9 cellular contexts compared by ENCODE assay signal in the genomic region with DNA sequence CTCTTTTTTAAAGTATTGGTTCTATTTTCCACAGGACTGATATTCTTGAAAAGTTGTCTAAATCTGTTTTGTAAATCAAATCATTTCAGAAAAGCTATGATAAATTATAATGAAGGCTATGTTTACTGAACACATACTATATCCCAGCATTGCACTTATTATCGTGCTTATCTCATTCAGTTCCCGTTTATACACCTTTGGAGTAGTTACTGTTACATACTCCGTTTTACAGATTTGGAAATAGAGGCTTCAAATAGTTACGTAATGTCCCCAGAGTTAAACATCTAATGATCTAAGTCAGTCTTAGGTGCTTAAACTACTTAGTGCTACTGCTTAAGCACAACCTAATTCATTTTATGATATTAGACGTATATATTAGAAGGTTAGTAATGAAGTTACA. TPM values are rescaled to one million over a fixed set of nuclear protein-coding genes. Genes with fewer than 3 reads are reported as not detected.
A peak's percentile ranks its signal among the peaks of the same experiment; 100 is the strongest.
DNase-seq lines count a peak whose midpoint lies in the region; ATAC-seq and TF ChIP-seq lines count a peak whose summit lies in the region.
"Had no signal": no experiment of that assay in that cellular context is flagged by ENCODE, and none has a peak within 500 bp of the region (broad histone marks: within the 10 kb centered on the region; RNA-seq: fewer than 3 reads in every experiment).

No MANE protein-coding gene starts in this region.

- H3K36me3 Mint-ChIP-seq in activated T-helper 2 cell treated with anti-CD3 and anti-CD28 coated beads, Interferon-gamma antibody, Interleukin-2, Interleukin-4, amounts not matched to agents 10 μg/mL and 5 μg/mL and 100 μg/mL, durations not matched to agents 14 hours and 24 hours and 36 hours (ENCODE audit: low read depth), result peaks cover 17% of the 10 kb centered on the region

- TF ChIP-seq CTCF in DND-41 (IDR thresholded peaks at IDR 0.05; ENCODE audit: borderline replicate concordance, extremely low read depth, low read length, poor library complexity, severe bottlenecking) (no peak), Peyer's patch (IDR thresholded peaks at IDR 0.05) (no peak), fibroblast of villous mesenchyme (IDR thresholded peaks at IDR 0.05; ENCODE audit: insufficient read depth, low read depth, low read length) (no peak), sigmoid colon (IDR thresholded peaks at IDR 0.05) (no peak)

- H3K27ac Mint-ChIP-seq in activated T-helper 2 cell treated with anti-CD3 and anti-CD28 coated beads, Interferon-gamma antibody, Interleukin-2, Interleukin-4, amounts not matched to agents 10 μg/mL and 5 μg/mL and 100 μg/mL, durations not matched to agents 14 hours and 24 hours and 36 hours, result no peak overlapping the region

- H3K27ac ChIP-seq in DND-41 (ENCODE audit: low read length) (peak overlapping the region; percentile 98), Peyer's patch (peak overlapping the region; percentile 87 to 93 (median 90)), sigmoid colon (peak overlapping the region; percentile 86 to 92 (median 89))

- H3K4me3 ChIP-seq in DND-41 (ENCODE audit: low read depth in 1 of 2, low read length in 2 of 2) (peak overlapping the region; percentile 76 to 78), Peyer's patch (peak overlapping the region; percentile 73 to 90 (median 76)), fibroblast of villous mesenchyme (ENCODE audit: low read depth, low read length) (peak overlapping the region; percentile 95), sigmoid colon (peak overlapping the region; percentile 55 to 72 (median 64))

- ATAC-seq in DND-41 (ENCODE audit: insufficient read depth, low read depth), result no peak

- peaks cover 61% of the 10 kb centered on the region for H3K79me2 ChIP-seq in DND-41 (ENCODE audit: insufficient read depth, low read length)

- peak overlapping the region; percentile 88 for H3K9ac ChIP-seq in DND-41 (ENCODE audit: low read depth, low read length)

- intact Hi-C loops in sigmoid colon (cut with DNase I), result loop anchor here (1.0 kb wide), 1 partner anchor 278 kb away; no protein-coding TSS in a partner anchor
- intact Hi-C loops in activated T-helper 2 cell treated with anti-CD3 and anti-CD28 coated beads, Interferon-gamma antibody, Interleukin-2, Interleukin-4, amounts not matched to agents 10 μg/mL and 5 μg/mL and 100 μg/mL, durations not matched to agents 14 hours and 24 hours and 36 hours (cut with micrococcal nuclease), result loop anchor here (1.0 to 10.0 kb wide), 4 partner anchors 142 to 914 kb away; a partner anchor contains a TSS

- H3K9me3 ChIP-seq in DND-41 (ENCODE audit: insufficient read depth, low read length, severe bottlenecking) (no peaks in the 10 kb centered on the region), Peyer's patch (no peaks in the 10 kb centered on the region), sigmoid colon (no peaks in the 10 kb centered on the region)
- H3K9me3 ChIP-seq: neutrophil had no signal

- no peak for DNase-seq in DND-41
- DNase-seq in Peyer's patch, result no peak
- DNase-seq in fibroblast of villous mesenchyme (ENCODE audit: low read depth), result no peak
- no peak for DNase-seq in sigmoid colon
- no peak for DNase-seq in activated T-helper 2 cell treated with anti-CD3 and anti-CD28 coated beads, Interferon-gamma antibody, Interleukin-2, Interleukin-4, amounts not matched to agents 10 μg/mL and 5 μg/mL and 100 μg/mL, durations not matched to agents 14 hours and 24 hours and 36 hours (ENCODE audit: low spot score)
- DNase-seq in stimulated activated CD4-positive, alpha-beta T cell treated with anti-CD3 and anti-CD28 coated beads, Interleukin-4, amount 100 ng/mL, for 24 hours, result no peak
- no peak for DNase-seq in RKO (ENCODE audit: low spot score)
- DNase-seq in DMS153 treated with DMSO at 0.1 percent for 48 hours (lab: John Stamatoyannopoulos, UW; ENCODE audit: unreplicated experiment), result no peak

- H2AFZ ChIP-seq in DND-41 (ENCODE audit: low read depth, low read length), result peak overlapping the region; percentile 90; the same call in 1 of the 2 replicates

- H3K4me1 ChIP-seq in DND-41 (ENCODE audit: insufficient read depth, low read length), result peaks cover 22% of the 10 kb centered on the region
- peaks cover 0 to 14% (median 2%) of the 10 kb centered on the region in 4 donors for H3K4me1 ChIP-seq in Peyer's patch
- peaks cover 0 to 21% (median 17%) of the 10 kb centered on the region in 4 donors for H3K4me1 ChIP-seq in sigmoid colon

- H3K27me3 ChIP-seq in DND-41 (ENCODE audit: insufficient read depth, low read length, poor library complexity) (no peaks in the 10 kb centered on the region), Peyer's patch (no peaks in the 10 kb centered on the region), sigmoid colon (no peaks in the 10 kb centered on the region)
- H3K27me3 ChIP-seq: neutrophil had no signal

- peaks cover 32% of the 10 kb centered on the region; the same call in 1 of the 2 replicates for H4K20me1 ChIP-seq in DND-41 (ENCODE audit: insufficient read depth, low read length)

- H3K9me3 Mint-ChIP-seq in activated T-helper 2 cell treated with anti-CD3 and anti-CD28 coated beads, Interferon-gamma antibody, Interleukin-2, Interleukin-4, amounts not matched to agents 10 μg/mL and 5 μg/mL and 100 μg/mL, durations not matched to agents 14 hours and 24 hours and 36 hours, result no peaks in the 10 kb centered on the region

- WGBS in sigmoid colon, 2 donors, result 45 to 57% methylated on average over 5 of the region's 5 CpGs

- H3K4me1 Mint-ChIP-seq in activated T-helper 2 cell treated with anti-CD3 and anti-CD28 coated beads, Interferon-gamma antibody, Interleukin-2, Interleukin-4, amounts not matched to agents 10 μg/mL and 5 μg/mL and 100 μg/mL, durations not matched to agents 14 hours and 24 hours and 36 hours (ENCODE audit: low read depth), result peaks cover 19% of the 10 kb centered on the region

- peaks cover 11% of the 10 kb centered on the region for H3K36me3 ChIP-seq in DND-41 (ENCODE audit: insufficient read depth, low read length)
- no peaks in the 10 kb centered on the region for H3K36me3 ChIP-seq in Peyer's patch
- no peaks in the 10 kb centered on the region for H3K36me3 ChIP-seq in sigmoid colon
- H3K36me3 ChIP-seq: neutrophil had no signal

- TF ChIP-seq EP300 in sigmoid colon (IDR thresholded peaks at IDR 0.05), result no peak

- peaks cover 1% of the 10 kb centered on the region for H3K27me3 Mint-ChIP-seq in activated T-helper 2 cell treated with anti-CD3 and anti-CD28 coated beads, Interferon-gamma antibody, Interleukin-2, Interleukin-4, amounts not matched to agents 10 μg/mL and 5 μg/mL and 100 μg/mL, durations not matched to agents 14 hours and 24 hours and 36 hours (ENCODE audit: low read depth)

- no peak overlapping the region for H3K4me3 Mint-ChIP-seq in activated T-helper 2 cell treated with anti-CD3 and anti-CD28 coated beads, Interferon-gamma antibody, Interleukin-2, Interleukin-4, amounts not matched to agents 10 μg/mL and 5 μg/mL and 100 μg/mL, durations not matched to agents 14 hours and 24 hours and 36 hours (ENCODE audit: low read depth)

- TF ChIP-seq POLR2A in Peyer's patch (IDR thresholded peaks at IDR 0.05) (no peak), sigmoid colon (IDR thresholded peaks at IDR 0.05) (no peak)

- peak overlapping the region; percentile 93 for H3K4me2 ChIP-seq in DND-41 (ENCODE audit: insufficient read depth, low read length)

RNA-seq across cellular contexts. Expression of a gene that starts 1.2 kb away (rescaled TPM):
- total RNA-seq in Peyer's patch, result 10 to 100 TPM; 19.4 to 51.2 (median 23.3) TPM
- total RNA-seq in fibroblast of villous mesenchyme, result 52.5 and 75.6 TPM in 2 replicates
- total RNA-seq in sigmoid colon, result 10 to 100 TPM; 19.9 to 37.5 (median 24.1) TPM
- 10 to 100 TPM in 2 of 3 donors, 1 to 10 TPM in 1; 9.5 to 27.8 (median 15.6) TPM for polyA plus RNA-seq in sigmoid colon
- total RNA-seq in activated T-helper 2 cell treated with anti-CD3 and anti-CD28 coated beads, Interferon-gamma antibody, Interleukin-2, Interleukin-4, amounts not matched to agents 10 μg/mL and 5 μg/mL and 100 μg/mL, durations not matched to agents 14 hours and 24 hours and 36 hours, result 119 and 127 TPM in 2 replicates

RNA-seq across cellular contexts. Expression of a gene that starts 49.0 kb away (rescaled TPM):
- total RNA-seq in Peyer's patch, result 10 to 100 TPM; 20.2 to 35.5 (median 24.1) TPM
- 10.3 and 16.4 TPM in 2 replicates for total RNA-seq in fibroblast of villous mesenchyme
- total RNA-seq in sigmoid colon, result 10 to 100 TPM; 23.5 to 31.6 (median 27.2) TPM
- polyA plus RNA-seq in sigmoid colon, result 1 to 10 TPM; 4.2 to 7.2 (median 5.1) TPM
- total RNA-seq in activated T-helper 2 cell treated with anti-CD3 and anti-CD28 coated beads, Interferon-gamma antibody, Interleukin-2, Interleukin-4, amounts not matched to agents 10 μg/mL and 5 μg/mL and 100 μg/mL, durations not matched to agents 14 hours and 24 hours and 36 hours, result 19.3 and 24.0 TPM in 2 replicates
